ENCODE assay signal across 1 cellular context in genomic region chr3:27141668-27142067, GRCh38.
TF ChIP-seq lines count a peak whose summit lies in the region.

No MANE protein-coding gene starts in this region.

TF ChIP-seq in HCT116, 20 proteins besides CTCF, POLR2A, EP300 and RAD21 (continued from another document):
- no peak for TF ChIP-seq ATF3 (IDR thresholded peaks at IDR 0.05)
- TF ChIP-seq, protein P1, sequence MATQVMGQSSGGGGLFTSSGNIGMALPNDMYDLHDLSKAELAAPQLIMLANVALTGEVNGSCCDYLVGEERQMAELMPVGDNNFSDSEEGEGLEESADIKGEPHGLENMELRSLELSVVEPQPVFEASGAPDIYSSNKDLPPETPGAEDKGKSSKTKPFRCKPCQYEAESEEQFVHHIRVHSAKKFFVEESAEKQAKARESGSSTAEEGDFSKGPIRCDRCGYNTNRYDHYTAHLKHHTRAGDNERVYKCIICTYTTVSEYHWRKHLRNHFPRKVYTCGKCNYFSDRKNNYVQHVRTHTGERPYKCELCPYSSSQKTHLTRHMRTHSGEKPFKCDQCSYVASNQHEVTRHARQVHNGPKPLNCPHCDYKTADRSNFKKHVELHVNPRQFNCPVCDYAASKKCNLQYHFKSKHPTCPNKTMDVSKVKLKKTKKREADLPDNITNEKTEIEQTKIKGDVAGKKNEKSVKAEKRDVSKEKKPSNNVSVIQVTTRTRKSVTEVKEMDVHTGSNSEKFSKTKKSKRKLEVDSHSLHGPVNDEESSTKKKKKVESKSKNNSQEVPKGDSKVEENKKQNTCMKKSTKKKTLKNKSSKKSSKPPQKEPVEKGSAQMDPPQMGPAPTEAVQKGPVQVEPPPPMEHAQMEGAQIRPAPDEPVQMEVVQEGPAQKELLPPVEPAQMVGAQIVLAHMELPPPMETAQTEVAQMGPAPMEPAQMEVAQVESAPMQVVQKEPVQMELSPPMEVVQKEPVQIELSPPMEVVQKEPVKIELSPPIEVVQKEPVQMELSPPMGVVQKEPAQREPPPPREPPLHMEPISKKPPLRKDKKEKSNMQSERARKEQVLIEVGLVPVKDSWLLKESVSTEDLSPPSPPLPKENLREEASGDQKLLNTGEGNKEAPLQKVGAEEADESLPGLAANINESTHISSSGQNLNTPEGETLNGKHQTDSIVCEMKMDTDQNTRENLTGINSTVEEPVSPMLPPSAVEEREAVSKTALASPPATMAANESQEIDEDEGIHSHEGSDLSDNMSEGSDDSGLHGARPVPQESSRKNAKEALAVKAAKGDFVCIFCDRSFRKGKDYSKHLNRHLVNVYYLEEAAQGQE (IDR thresholded peaks at IDR 0.05; ENCODE audit: low read depth): no peak
- TF ChIP-seq, protein P2, sequence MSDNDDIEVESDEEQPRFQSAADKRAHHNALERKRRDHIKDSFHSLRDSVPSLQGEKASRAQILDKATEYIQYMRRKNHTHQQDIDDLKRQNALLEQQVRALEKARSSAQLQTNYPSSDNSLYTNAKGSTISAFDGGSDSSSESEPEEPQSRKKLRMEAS (IDR thresholded peaks at IDR 0.05): no peak
- no peak for TF ChIP-seq SP1 (IDR thresholded peaks at IDR 0.05; ENCODE audit: low read depth)
- TF ChIP-seq EZH2 (IDR thresholded peaks at IDR 0.05): no peak
- no peak for TF ChIP-seq ZNF274 (IDR thresholded peaks at IDR 0.05; ENCODE audit: low read depth, low read length)
- no peak for TF ChIP-seq JUND (IDR thresholded peaks at IDR 0.05)
- TF ChIP-seq FOSL1 (IDR thresholded peaks at IDR 0.05; ENCODE audit: low read depth): no peak
